Comparison of ENCODE assay signal across 19 cellular contexts in the genomic region with DNA sequence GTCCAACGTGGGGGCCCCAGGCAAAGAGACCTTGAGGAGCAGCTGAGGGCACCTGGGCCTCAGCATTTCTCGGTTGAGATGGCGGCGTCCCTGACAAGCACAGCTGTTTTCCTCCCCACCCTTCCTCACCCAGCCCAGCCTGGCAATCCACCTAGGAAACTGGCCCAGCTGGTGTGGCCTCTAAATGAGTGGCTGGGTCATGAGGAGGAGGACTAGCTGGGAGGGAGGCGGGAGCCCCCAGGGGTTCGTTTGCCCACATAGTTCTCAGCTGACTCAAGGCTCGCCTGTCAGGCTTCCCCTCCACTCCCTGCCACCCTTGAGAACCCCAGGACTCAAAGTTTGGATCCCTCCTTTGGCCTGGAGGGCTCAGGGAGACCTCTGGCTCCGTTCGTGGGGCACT. TPM values are rescaled to one million over a fixed set of nuclear protein-coding genes. Genes with fewer than 3 reads are reported as not detected.
A peak's percentile ranks its signal among the peaks of the same experiment; 100 is the strongest.
DNase-seq lines count a peak whose midpoint lies in the region; ATAC-seq and TF ChIP-seq lines count a peak whose summit lies in the region.
"Had no signal": no experiment of that assay in that cellular context is flagged by ENCODE, and none has a peak within 500 bp of the region (broad histone marks: within the 10 kb centered on the region; RNA-seq: fewer than 3 reads in every experiment).

No MANE protein-coding gene starts in this region.

- H3K4me3 ChIP-seq in Panc1 (ENCODE audit: low read depth in 2 of 2, low read length in 2 of 2), result no peak overlapping the region
- H3K4me3 ChIP-seq: suprapubic skin had no signal

- H3K36me3 ChIP-seq in Panc1 (ENCODE audit: control insufficient read depth, insufficient read depth, low read length), result no peaks in the 10 kb centered on the region
- H3K36me3 ChIP-seq: suprapubic skin had no signal

- DNase-seq in SIG-M5 treated with dmso at 0.1 percent for 504 hours (lab: John Stamatoyannopoulos, UW; ENCODE audit: unreplicated experiment) (peak; percentile 10), SIG-M5 (lab: John Stamatoyannopoulos, UW) (no peak), Panc1 (ENCODE audit: low read depth, low spot score) (no peak), fibroblast of gingiva (ENCODE audit: low read depth) (peak; percentile 21), type B pancreatic cell (ENCODE audit: extremely low spot score, unreplicated experiment) (no peak), Kasumi-1 (lab: John Stamatoyannopoulos, UW) (no peak)
- no peak for DNase-seq in activated CD8-positive, alpha-beta memory T cell treated with anti-CD3 and anti-CD28 coated beads for 24 hours
- DNase-seq: activated CD4-positive, alpha-beta T cell treated with anti-CD3 and anti-CD28 coated beads, Interleukin-2, amount 50 U/mL, for 4 hours; activated naive CD8-positive, alpha-beta T cell treated with anti-CD3 and anti-CD28 coated beads for 36 hours; activated T-cell treated with anti-CD3 and anti-CD28 coated beads, Interleukin-2, amount 50 U/mL, for 24 hours; CD4-positive, alpha-beta memory T cell; DND-41; foreskin melanocyte; NCI-H2171 treated with DMSO at 0.1 percent for 48 hours had no signal

- peak overlapping the region; percentile 31 for H3K27ac Mint-ChIP-seq in type B pancreatic cell
- H3K27ac Mint-ChIP-seq: activated naive CD8-positive, alpha-beta T cell treated with anti-CD3 and anti-CD28 coated beads for 36 hours; activated T-cell treated with anti-CD3 and anti-CD28 coated beads, Interleukin-2, amount 50 U/mL, for 24 hours had no signal

- no peaks in the 10 kb centered on the region for H3K9me3 Mint-ChIP-seq in type B pancreatic cell
- H3K9me3 Mint-ChIP-seq: activated naive CD8-positive, alpha-beta T cell treated with anti-CD3 and anti-CD28 coated beads for 36 hours; activated T-cell treated with anti-CD3 and anti-CD28 coated beads, Interleukin-2, amount 50 U/mL, for 24 hours; CD4-positive, alpha-beta memory T cell had no signal

- in situ Hi-C loops in Panc1 (cut with HindIII; ENCODE audit: low pct_unique_long_range_greater_than_20kb, low sequenced_read_pairs), result no loop called here

- peaks cover 2% of the 10 kb centered on the region for H3K4me1 Mint-ChIP-seq in type B pancreatic cell (ENCODE audit: unreplicated experiment)

- H3K27me3 ChIP-seq in Panc1 (ENCODE audit: control insufficient read depth, insufficient read depth, low read length), result no peaks in the 10 kb centered on the region

- no peaks in the 10 kb centered on the region for H3K36me3 Mint-ChIP-seq in type B pancreatic cell
- H3K36me3 Mint-ChIP-seq: activated naive CD8-positive, alpha-beta T cell treated with anti-CD3 and anti-CD28 coated beads for 36 hours; CD4-positive, alpha-beta memory T cell had no signal

- CTCF ChIA-PET in Panc1 (lab: Charles Lee), result no interaction called here

- H3K9me3 ChIP-seq in Panc1 (ENCODE audit: control insufficient read depth, insufficient read depth, low read depth, low read length), result no peaks in the 10 kb centered on the region
- H3K9me3 ChIP-seq: suprapubic skin had no signal

- POLR2A ChIA-PET in Panc1 (lab: Charles Lee), result no interaction called here

- intact Hi-C loops in Panc1 (cut with micrococcal nuclease; ENCODE audit: unreplicated experiment), result no loop called here

- no TSS peak for BruUV-seq in Panc1 (replicated peaks; lab: Mats Ljungman, UMichigan)

- ATAC-seq in Panc1 (peak; percentile 36; the same call in 1 of the 2 replicates), HG02970 (IDR thresholded peaks at IDR 0.05; ENCODE audit: low FRiP score, unreplicated experiment) (no peak)

- H3K4me1 ChIP-seq in Panc1 (ENCODE audit: control insufficient read depth, insufficient read depth, low read length), result 0 out of 2 replicates have a peak, but pooled peaks cover 4% of the 10 kb centered on the region

- TF ChIP-seq CTCF in Panc1 (IDR thresholded peaks at IDR 0.05), result no peak
- no peak for TF ChIP-seq CTCF in type B pancreatic cell (conservative IDR thresholded peaks at IDR 0.05)

- H3K4me3 Mint-ChIP-seq in type B pancreatic cell, result no peak overlapping the region
- H3K4me3 Mint-ChIP-seq: activated naive CD8-positive, alpha-beta T cell treated with anti-CD3 and anti-CD28 coated beads for 36 hours; activated T-cell treated with anti-CD3 and anti-CD28 coated beads, Interleukin-2, amount 50 U/mL, for 24 hours; CD4-positive, alpha-beta memory T cell had no signal

- no peak overlapping the region for H3K27ac ChIP-seq in Panc1 (ENCODE audit: low read length)
- H3K27ac ChIP-seq: 22Rv1, suprapubic skin had no signal

- H3K27me3 Mint-ChIP-seq in type B pancreatic cell, result peaks cover 24% of the 10 kb centered on the region
- H3K27me3 Mint-ChIP-seq: activated naive CD8-positive, alpha-beta T cell treated with anti-CD3 and anti-CD28 coated beads for 36 hours had no signal

RNA-seq across cellular contexts. Expression of a gene that starts 5.9 kb away (rescaled TPM):
- not detected for total RNA-seq in Panc1 (2021; ENCODE audit: unreplicated experiment)
- 0.08 TPM for polyA plus RNA-seq in Panc1 (2012; ENCODE audit: insufficient read length)
- 0.24 and 1.1 TPM in 2 replicates for total RNA-seq in type B pancreatic cell (ENCODE audit: low replicate concordance)
- total RNA-seq: right cardiac atrium had no signal
- polyA plus RNA-seq: neural cell, right cardiac atrium had no signal

RNA-seq across cellular contexts. Expression of a gene that starts 8.7 kb away (rescaled TPM):
- total RNA-seq in Panc1 (2021; ENCODE audit: unreplicated experiment) (865 TPM), type B pancreatic cell (ENCODE audit: low replicate concordance) (2,046 and 2,187 TPM in 2 replicates)
- 861 TPM for polyA plus RNA-seq in Panc1 (2012; ENCODE audit: insufficient read length)

RNA-seq across cellular contexts. Expression of a gene that starts 44.0 kb away (rescaled TPM):
- total RNA-seq in Panc1 (2021; ENCODE audit: unreplicated experiment) (44.8 TPM), type B pancreatic cell (ENCODE audit: low replicate concordance) (51.4 and 77.9 TPM in 2 replicates)
- 30.3 TPM for polyA plus RNA-seq in Panc1 (2012; ENCODE audit: insufficient read length)

RNA-seq across cellular contexts. Expression of a gene that starts 52.1 kb away (rescaled TPM):
- not detected for total RNA-seq in Panc1 (2021; ENCODE audit: unreplicated experiment)
- polyA plus RNA-seq in Panc1 (2012; ENCODE audit: insufficient read length), result not detected
- total RNA-seq in type B pancreatic cell (ENCODE audit: low replicate concordance), result not detected in 2 replicates
- total RNA-seq: activated naive CD8-positive, alpha-beta T cell treated with anti-CD3 and anti-CD28 coated beads for 36 hours; CD4-positive, alpha-beta memory T cell; right cardiac atrium; suprapubic skin had no signal
- polyA plus RNA-seq: CD4-positive, alpha-beta memory T cell; neural cell; right cardiac atrium had no signal

Comparison
In these comparisons a context has a peak if more than half of its experiments do, and no peak if none do; other contexts are left out.
1. DNase-seq: peak in SIG-M5 treated with dmso at 0.1 percent for 504 hours (single experiment) and fibroblast of gingiva (single experiment); none in SIG-M5 (single experiment), Panc1 (single experiment), type B pancreatic cell (single experiment), Kasumi-1 (0 of 2) and activated CD8-positive, alpha-beta memory T cell treated with anti-CD3 and anti-CD28 coated beads for 24 hours (single experiment).